Comparison of ENCODE assay signal across 25 cellular contexts in genomic region chr7:7805511-7806153, GRCh38.
DNase-seq lines count a peak whose midpoint lies in the region; ATAC-seq, FAIRE-seq and TF ChIP-seq lines count a peak whose summit lies in the region.
"Had no signal": no experiment of that assay in that cellular context is flagged by ENCODE, and none has a peak within 500 bp of the region (broad histone marks: within the 10 kb centered on the region; RNA-seq: fewer than 3 reads in every experiment).

No MANE protein-coding gene starts in this region.

- H3K9ac ChIP-seq in BLaER1 (no peak overlapping the region), Loucy (ENCODE audit: low read depth, low read length, poor library complexity, severe bottlenecking) (peak overlapping the region; percentile 1), Karpas-422 (ENCODE audit: low read length) (no peak overlapping the region)
- H3K9ac ChIP-seq: parathyroid adenoma had no signal

- H3K4me1 Mint-ChIP-seq in GM23338: peaks cover 15% of the 10 kb centered on the region; the same call in 2 of the 3 replicates
- H3K4me1 Mint-ChIP-seq: activated CD4-positive, alpha-beta T cell treated with anti-CD3 and anti-CD28 coated beads, Interleukin-2, amount 10 ng/mL, durations not matched to agents 24 days and 14 days; activated naive CD8-positive, alpha-beta T cell treated with anti-CD3 and anti-CD28 coated beads, Interleukin-2, amount 50 U/mL, for 24 hours had no signal

- H3K4me2 ChIP-seq in BLaER1: peak overlapping the region; percentile 47
- peak overlapping the region; percentile 46 for H3K4me2 ChIP-seq in DOHH2 (ENCODE audit: low read length)
- peak overlapping the region; percentile 23 for H3K4me2 ChIP-seq in Loucy (ENCODE audit: low read depth, low read length, poor library complexity, severe bottlenecking)
- no peak overlapping the region for H3K4me2 ChIP-seq in Karpas-422 (ENCODE audit: low read depth, low read length, poor library complexity, severe bottlenecking)
- H3K4me2 ChIP-seq in GM23338: no peak overlapping the region

- peak; percentile 85 for DNase-seq in WERI-Rb-1
- DNase-seq in Karpas-422: no peak
- no peak for DNase-seq in GM23338 (ENCODE audit: low spot score)
- no peak for DNase-seq in SJCRH30
- DNase-seq in HTR-8/SVneo (ENCODE audit: insufficient read length, low spot score): no peak
- DNase-seq: activated CD4-positive, alpha-beta T cell treated with anti-CD3 and anti-CD28 coated beads, Interleukin-2, amount 10 ng/mL, durations not matched to agents 24 days and 14 days; activated naive CD8-positive, alpha-beta T cell treated with anti-CD3 and anti-CD28 coated beads, Interleukin-2, amount 50 U/mL, for 24 hours; activated T-cell treated with anti-CD3 and anti-CD28 coated beads, Interleukin-2, amount 50 U/mL, for 1 hour; BE2C; central memory CD4-positive, alpha-beta T cell; dermis blood vessel endothelial cell; DND-41; HCEC 1CT; hippocampal formation; left colon; NCI-H526; stimulated activated CD4-positive, alpha-beta T cell treated with anti-CD3 and anti-CD28 coated beads, Interleukin-2, amount 100 ng/mL, for 48 hours had no signal

- no peaks in the 10 kb centered on the region for H3K9me2 ChIP-seq in DOHH2 (replicated peaks; ENCODE audit: control insufficient read depth, low read length)
- no peaks in the 10 kb centered on the region for H3K9me2 ChIP-seq in Loucy (replicated peaks; ENCODE audit: low read depth, low read length)
- no peaks in the 10 kb centered on the region for H3K9me2 ChIP-seq in Karpas-422 (replicated peaks; ENCODE audit: insufficient read depth, low read length)
- H3K9me2 ChIP-seq in GM23338 (ENCODE audit: insufficient read depth): no peaks in the 10 kb centered on the region

- no peaks in the 10 kb centered on the region for H3K27me3 Mint-ChIP-seq in GM23338 (ENCODE audit: insufficient read depth, low read depth, poor library complexity)
- H3K27me3 Mint-ChIP-seq: activated CD4-positive, alpha-beta T cell treated with anti-CD3 and anti-CD28 coated beads, Interleukin-2, amount 10 ng/mL, durations not matched to agents 24 days and 14 days; activated naive CD8-positive, alpha-beta T cell treated with anti-CD3 and anti-CD28 coated beads, Interleukin-2, amount 50 U/mL, for 24 hours; type B pancreatic cell had no signal

- no peak overlapping the region for H3K4me3 Mint-ChIP-seq in GM23338
- H3K4me3 Mint-ChIP-seq: activated CD4-positive, alpha-beta T cell treated with anti-CD3 and anti-CD28 coated beads, Interleukin-2, amount 10 ng/mL, durations not matched to agents 24 days and 14 days; activated naive CD8-positive, alpha-beta T cell treated with anti-CD3 and anti-CD28 coated beads, Interleukin-2, amount 50 U/mL, for 24 hours; neural crest cell; type B pancreatic cell had no signal

- H3K27ac Mint-ChIP-seq in GM23338: no peak overlapping the region
- H3K27ac Mint-ChIP-seq: activated CD4-positive, alpha-beta T cell treated with anti-CD3 and anti-CD28 coated beads, Interleukin-2, amount 10 ng/mL, durations not matched to agents 24 days and 14 days; activated naive CD8-positive, alpha-beta T cell treated with anti-CD3 and anti-CD28 coated beads, Interleukin-2, amount 50 U/mL, for 24 hours; type B pancreatic cell had no signal

- H4K20me1 ChIP-seq in BLaER1: no peaks in the 10 kb centered on the region
- H4K20me1 ChIP-seq in DOHH2 (ENCODE audit: control insufficient read depth, insufficient read depth, low read depth, low read length): no peaks in the 10 kb centered on the region
- no peaks in the 10 kb centered on the region for H4K20me1 ChIP-seq in Loucy (ENCODE audit: insufficient read depth, low read length, poor library complexity, severe bottlenecking)
- H4K20me1 ChIP-seq in Karpas-422 (ENCODE audit: insufficient read depth, low read depth, low read length): no peaks in the 10 kb centered on the region
- no peaks in the 10 kb centered on the region for H4K20me1 ChIP-seq in GM23338 (replicated peaks; ENCODE audit: insufficient read depth)

- H2AFZ ChIP-seq in Loucy (ENCODE audit: low read length) (no peak overlapping the region), Karpas-422 (ENCODE audit: low read length) (no peak overlapping the region), GM23338 (no peak overlapping the region)
- H2AFZ ChIP-seq: parathyroid adenoma had no signal

- no peaks in the 10 kb centered on the region for H3F3A ChIP-seq in DOHH2 (ENCODE audit: control insufficient read depth, insufficient read depth)
- H3F3A ChIP-seq in Loucy (ENCODE audit: low read depth): no peaks in the 10 kb centered on the region
- H3F3A ChIP-seq in GM23338 (replicated peaks; ENCODE audit: low read depth): no peaks in the 10 kb centered on the region

- ATAC-seq in GM23338: no peak
- ATAC-seq: activated naive CD8-positive, alpha-beta T cell treated with anti-CD3 and anti-CD28 coated beads, Interleukin-2, amount 50 U/mL, for 24 hours; left colon had no signal

- no peaks in the 10 kb centered on the region for H3K79me2 ChIP-seq in DOHH2 (ENCODE audit: control insufficient read depth, low read length)
- H3K79me2 ChIP-seq in Loucy (ENCODE audit: insufficient read depth, low read length): no peaks in the 10 kb centered on the region
- no peaks in the 10 kb centered on the region for H3K79me2 ChIP-seq in Karpas-422 (ENCODE audit: low read length)
- no peaks in the 10 kb centered on the region for H3K79me2 ChIP-seq in GM23338 (replicated peaks; ENCODE audit: insufficient read depth)
- H3K79me2 ChIP-seq: parathyroid adenoma had no signal

- TF ChIP-seq CTCF in DOHH2 (IDR thresholded peaks at IDR 0.05; ENCODE audit: low read depth, low read length, poor library complexity, severe bottlenecking) (no peak), Loucy (conservative IDR thresholded peaks at IDR 0.05; ENCODE audit: low read length) (no peak), WERI-Rb-1 (IDR thresholded peaks at IDR 0.05; ENCODE audit: low read depth, low read length) (no peak), GM23338 (conservative IDR thresholded peaks at IDR 0.05; ENCODE audit: low read depth in 2 of 2) (no peak)

- no peak for FAIRE-seq in HTR-8/SVneo (lab: Jason Lieb, UNC)

- H3K4me3 ChIP-seq in BLaER1 (no peak overlapping the region), DOHH2 (ENCODE audit: low read length) (peak overlapping the region; percentile 14; the same call in 1 of the 2 replicates), Loucy (ENCODE audit: low read length, poor library complexity, severe bottlenecking) (no peak overlapping the region), WERI-Rb-1 (ENCODE audit: low read depth, low read length) (no peak overlapping the region), Karpas-422 (ENCODE audit: low read length) (no peak overlapping the region), GM23338 (no peak overlapping the region), SJCRH30 (no peak overlapping the region)
- H3K4me3 ChIP-seq: right atrium auricular region had no signal

- H3K9me3 Mint-ChIP-seq in GM23338: no peaks in the 10 kb centered on the region
- H3K9me3 Mint-ChIP-seq: activated CD4-positive, alpha-beta T cell treated with anti-CD3 and anti-CD28 coated beads, Interleukin-2, amount 10 ng/mL, durations not matched to agents 24 days and 14 days; activated naive CD8-positive, alpha-beta T cell treated with anti-CD3 and anti-CD28 coated beads, Interleukin-2, amount 50 U/mL, for 24 hours; neural crest cell; type B pancreatic cell had no signal

- H3K36me3 Mint-ChIP-seq in GM23338 (ENCODE audit: low read depth): no peaks in the 10 kb centered on the region
- H3K36me3 Mint-ChIP-seq: type B pancreatic cell had no signal

- H3K27ac ChIP-seq in BLaER1 (0 out of 2 replicates have a peak overlapping the region, but pooled peaks have one; percentile 7), DOHH2 (ENCODE audit: low read depth, low read length) (peak overlapping the region; percentile 14; the same call in 1 of the 2 replicates), WERI-Rb-1 (peak overlapping the region; percentile 62), Karpas-422 (ENCODE audit: low read length) (no peak overlapping the region), GM23338 (ENCODE audit: low read depth) (no peak overlapping the region), SJCRH30 (no peak overlapping the region)
- H3K27ac ChIP-seq: parathyroid adenoma, right atrium auricular region, VCaP had no signal

- no peaks in the 10 kb centered on the region for H3K36me3 ChIP-seq in BLaER1
- no peaks in the 10 kb centered on the region for H3K36me3 ChIP-seq in DOHH2 (ENCODE audit: control insufficient read depth, low read length)
- H3K36me3 ChIP-seq in Loucy (ENCODE audit: insufficient read depth, low read length): no peaks in the 10 kb centered on the region
- no peaks in the 10 kb centered on the region for H3K36me3 ChIP-seq in WERI-Rb-1
- H3K36me3 ChIP-seq in Karpas-422 (ENCODE audit: insufficient read depth, low read length): no peaks in the 10 kb centered on the region
- no peaks in the 10 kb centered on the region for H3K36me3 ChIP-seq in GM23338 (ENCODE audit: insufficient read depth)
- H3K36me3 ChIP-seq in SJCRH30: no peaks in the 10 kb centered on the region
- H3K36me3 ChIP-seq: BE2C, right atrium auricular region had no signal

- H3K4me1 ChIP-seq in BLaER1 (peaks cover 20% of the 10 kb centered on the region), DOHH2 (ENCODE audit: control insufficient read depth, low read length) (peaks cover 17% of the 10 kb centered on the region), Loucy (ENCODE audit: insufficient read depth, low read length, poor library complexity, severe bottlenecking) (peaks cover 66% of the 10 kb centered on the region), Karpas-422 (ENCODE audit: low read length) (peaks cover 10% of the 10 kb centered on the region), GM23338 (ENCODE audit: insufficient read depth) (0 out of 2 replicates have a peak, but pooled peaks cover 3% of the 10 kb centered on the region), SJCRH30 (no peaks in the 10 kb centered on the region)
- H3K4me1 ChIP-seq: parathyroid adenoma, right atrium auricular region had no signal

- H3K9me3 ChIP-seq in BLaER1 (no peaks in the 10 kb centered on the region), DOHH2 (ENCODE audit: control insufficient read depth, insufficient read depth, low read length) (no peaks in the 10 kb centered on the region), Loucy (ENCODE audit: insufficient read depth, low read depth, low read length) (no peaks in the 10 kb centered on the region), WERI-Rb-1 (ENCODE audit: severe bottlenecking) (no peaks in the 10 kb centered on the region), Karpas-422 (ENCODE audit: low read length) (no peaks in the 10 kb centered on the region), SJCRH30 (replicated peaks) (no peaks in the 10 kb centered on the region)
- H3K9me3 ChIP-seq: BE2C, right atrium auricular region had no signal

- H3K27me3 ChIP-seq in BLaER1 (no peaks in the 10 kb centered on the region), DOHH2 (ENCODE audit: control insufficient read depth, low read length) (no peaks in the 10 kb centered on the region), Loucy (ENCODE audit: insufficient read depth, low read length, poor library complexity, severe bottlenecking) (no peaks in the 10 kb centered on the region), WERI-Rb-1 (ENCODE audit: insufficient read depth, low read depth, severe bottlenecking) (no peaks in the 10 kb centered on the region), Karpas-422 (ENCODE audit: low read length) (no peaks in the 10 kb centered on the region), GM23338 (ENCODE audit: insufficient read depth) (no peaks in the 10 kb centered on the region), SJCRH30 (no peaks in the 10 kb centered on the region)
- H3K27me3 ChIP-seq: BE2C, right atrium auricular region had no signal

Comparison
In these comparisons a context has a peak if more than half of its experiments do, and no peak if none do; other contexts are left out.
1. H3K27ac ChIP-seq: peak in BLaER1 (single experiment), DOHH2 (single experiment) and WERI-Rb-1 (single experiment); none in Karpas-422 (single experiment), GM23338 (single experiment) and SJCRH30 (single experiment).
2. H3K4me2 ChIP-seq: peak in BLaER1 (single experiment), DOHH2 (single experiment) and Loucy (single experiment); none in Karpas-422 (single experiment) and GM23338 (single experiment).